In genomic region chr1:157311730-157312269, GRCh38 we compare ENCODE assay signal across 14 cellular contexts.
"Had no signal": no experiment of that assay in that cellular context is flagged by ENCODE, and none has a peak within 500 bp of the region (broad histone marks: within the 10 kb centered on the region; RNA-seq: fewer than 3 reads in every experiment).

No MANE protein-coding gene starts in this region.

- DNase-seq: activated CD4-positive, alpha-beta T cell treated with anti-CD3 and anti-CD28 coated beads, Interleukin-2, amount 50 U/mL, for 48 hours; activated gamma-delta T cell; effector CD8-positive, alpha-beta T cell; gastrocnemius medialis; head of caudate nucleus; kidney glomerular epithelial cell; midbrain; nucleus accumbens; stimulated activated naive B cell treated with anti-CD40 and anti-IgM and Interleukin-4, amounts not matched to agents 10 μg/mL and 1 μg/mL and 100 μg/mL, for 72 hours; T1000 had no signal

- H3K4me3 ChIP-seq: gastrocnemius medialis had no signal

- H3K27me3 ChIP-seq: gastrocnemius medialis had no signal

- H3K27ac ChIP-seq: gastrocnemius medialis had no signal

- H3K36me3 ChIP-seq: gastrocnemius medialis had no signal

- H3K4me1 ChIP-seq: gastrocnemius medialis had no signal

- H3K4me3 Mint-ChIP-seq: activated naive CD4-positive, alpha-beta T cell treated with anti-CD3 and anti-CD28 coated beads, Interleukin-2, amount 50 U/mL, for 24 hours; dendritic cell treated with granulocyte-macrophage colony-stimulating factor and Interleukin-4, amounts not matched to agents 40 ng/mL and 50 ng/mL, for 4 days; nephron; stimulated activated naive B cell treated with anti-CD40 and anti-IgM and Interleukin-4, amounts not matched to agents 10 μg/mL and 1 μg/mL and 100 μg/mL, for 72 hours had no signal

- H3K27ac Mint-ChIP-seq: activated naive CD4-positive, alpha-beta T cell treated with anti-CD3 and anti-CD28 coated beads, Interleukin-2, amount 50 U/mL, for 24 hours; dendritic cell treated with granulocyte-macrophage colony-stimulating factor and Interleukin-4, amounts not matched to agents 40 ng/mL and 50 ng/mL, for 4 days; stimulated activated naive B cell treated with anti-CD40 and anti-IgM and Interleukin-4, amounts not matched to agents 10 μg/mL and 1 μg/mL and 100 μg/mL, for 72 hours had no signal

- H3K9me3 ChIP-seq: gastrocnemius medialis had no signal

- H3K4me1 Mint-ChIP-seq: activated naive CD4-positive, alpha-beta T cell treated with anti-CD3 and anti-CD28 coated beads, Interleukin-2, amount 50 U/mL, for 24 hours had no signal

- H3K9me3 Mint-ChIP-seq: activated naive CD4-positive, alpha-beta T cell treated with anti-CD3 and anti-CD28 coated beads, Interleukin-2, amount 50 U/mL, for 24 hours had no signal

- ATAC-seq: esophagus mucosa, gastrocnemius medialis had no signal
